14 cellular contexts compared by ENCODE assay signal in genomic region chr2:234691968-234692955, GRCh38.
DNase-seq lines count a peak whose midpoint lies in the region; ATAC-seq and TF ChIP-seq lines count a peak whose summit lies in the region.
"Had no signal": no experiment of that assay in that cellular context is flagged by ENCODE, and none has a peak within 500 bp of the region (broad histone marks: within the 10 kb centered on the region; RNA-seq: fewer than 3 reads in every experiment).

No MANE protein-coding gene starts in this region.

- WGBS in IMR-90 (ENCODE audit: extremely low coverage in 2 of 2, insufficient read length in 1 of 2), 2 experiments: 96% methylated on average over 4 of the region's 6 CpGs; no CpG with 5 or more reads in 1 of the 2 experiments
- WGBS in upper lobe of left lung, 2 donors: 73 to 84% methylated on average over 6 of the region's 6 CpGs

- no peak for DNase-seq in IMR-90
- DNase-seq in NCI-H2081 treated with DMSO at 0.1 percent for 48 hours (lab: John Stamatoyannopoulos, UW): peak; percentile 35
- no peak for DNase-seq in neural progenitor cell (ENCODE audit: low spot score)
- DNase-seq in activated effector memory CD4-positive, alpha-beta T cell treated with Interleukin-2 at 50 U/mL for 16 hours: no peak
- no peak for DNase-seq in upper lobe of left lung
- DNase-seq in HT-29 (ENCODE audit: low spot score): no peak
- DNase-seq: activated gamma-delta T cell; anterior cingulate cortex; naive thymus-derived CD8-positive, alpha-beta T cell; PC-3; retina had no signal

- H4K8ac ChIP-seq in IMR-90 (ENCODE audit: low read depth in 2 of 2, low read length in 2 of 2): no peak overlapping the region

- H3K9me3 ChIP-seq in IMR-90 (ENCODE audit: control insufficient read depth, insufficient read depth, low read length) (peaks cover 3% of the 10 kb centered on the region; the same call in 1 of the 2 replicates), neural progenitor cell (ENCODE audit: low read depth) (no peaks in the 10 kb centered on the region), upper lobe of left lung (peaks cover 0 to 11% (median 7%) of the 10 kb centered on the region in 4 donors)

- H4K20me1 ChIP-seq in IMR-90 (ENCODE audit: insufficient read depth, low read length) (no peaks in the 10 kb centered on the region), neural progenitor cell (ENCODE audit: low read depth) (no peaks in the 10 kb centered on the region)

- POLR2A ChIA-PET in IMR-90 (lab: Charles Lee; ENCODE audit: unreplicated experiment): no interaction called here

- peaks cover 0 to 8% of the 10 kb centered on the region in 2 experiments; a peak in 2 of 4 replicates for H3K79me1 ChIP-seq in IMR-90 (ENCODE audit: low read depth in 1 of 2, low read length in 2 of 2)

- TF ChIP-seq EP300 in upper lobe of left lung (IDR thresholded peaks at IDR 0.05): no peak

- CTCF ChIA-PET in IMR-90 (lab: Yijun Ruan, JAX): no interaction called here

- dilution Hi-C loops in IMR-90 (cut with HindIII; ENCODE audit: low sequenced_read_pairs, unreplicated experiment): no loop called here

- BruUV-seq in IMR-90 (replicated peaks; lab: Mats Ljungman, UMichigan): no TSS peak

- no peak overlapping the region for H3K56ac ChIP-seq in IMR-90 (ENCODE audit: extremely low read depth, insufficient read depth, low read length)

- H3K4me1 ChIP-seq in IMR-90 (ENCODE audit: control insufficient read depth, insufficient read depth, low read length) (peaks cover 10% of the 10 kb centered on the region), neural progenitor cell (peaks cover 21% of the 10 kb centered on the region), upper lobe of left lung (peaks cover 0 to 9% (median 3%) of the 10 kb centered on the region in 4 donors)

- no peaks in the 10 kb centered on the region for H3K36me3 ChIP-seq in IMR-90 (ENCODE audit: control insufficient read depth, insufficient read depth, low read length)
- no peaks in the 10 kb centered on the region for H3K36me3 ChIP-seq in neural progenitor cell
- H3K36me3 ChIP-seq in upper lobe of left lung: no peaks in the 10 kb centered on the region

- peak overlapping the region; percentile 33 for H2BK20ac ChIP-seq in IMR-90 (ENCODE audit: low read depth, low read length)

- no peak overlapping the region for H2BK5ac ChIP-seq in IMR-90 (ENCODE audit: low read depth, low read length, poor library complexity, severe bottlenecking)

- H3K27me3 ChIP-seq in IMR-90 (ENCODE audit: control insufficient read depth, insufficient read depth, low read length) (no peaks in the 10 kb centered on the region), neural progenitor cell (no peaks in the 10 kb centered on the region), upper lobe of left lung (no peaks in the 10 kb centered on the region)

- no peak for TF ChIP-seq RAD21 in IMR-90 (IDR thresholded peaks at IDR 0.05; ENCODE audit: low read length)

- H3K4me3 ChIP-seq in IMR-90 (ENCODE audit: insufficient read depth, low read depth, low read length) (no peak overlapping the region), neural progenitor cell (no peak overlapping the region), upper lobe of left lung (no peak overlapping the region)

- no peak overlapping the region for H4K5ac ChIP-seq in IMR-90 (ENCODE audit: low read depth, low read length)

- peaks cover 26 to 38% (median 35%) of the 10 kb centered on the region in 5 experiments for H3K9me3 Mint-ChIP-seq in brain
- peaks cover 36% of the 10 kb centered on the region for H3K9me3 Mint-ChIP-seq in neural progenitor cell

- no peak overlapping the region for H3K9ac ChIP-seq in IMR-90 (ENCODE audit: low read depth, low read length)
- no peak overlapping the region for H3K9ac ChIP-seq in neural progenitor cell

- H2AK9ac ChIP-seq in IMR-90 (replicated peaks; ENCODE audit: low read depth, low read length, poor library complexity): no peak overlapping the region

- in situ Hi-C loops in IMR-90 (cut with MboI; ENCODE audit: low sequenced_read_pairs): no loop called here

- no peak overlapping the region for H3K27ac ChIP-seq in IMR-90 (ENCODE audit: insufficient read depth, low read length)
- no peak overlapping the region for H3K27ac ChIP-seq in neural progenitor cell
- H3K27ac ChIP-seq in upper lobe of left lung: no peak overlapping the region

- H3K4me1 Mint-ChIP-seq in brain (peaks cover 36% of the 10 kb centered on the region), neural progenitor cell (peaks cover 34% of the 10 kb centered on the region)
- H3K4me1 Mint-ChIP-seq: B cell had no signal

- H3K79me2 ChIP-seq in neural progenitor cell (ENCODE audit: low read depth): no peaks in the 10 kb centered on the region

- H3K27ac Mint-ChIP-seq in brain (peak overlapping the region in 4 of 5 experiments; percentile 81 to 97 (median 92)), neural progenitor cell (peak overlapping the region; percentile 27)
- H3K27ac Mint-ChIP-seq: B cell; naive thymus-derived CD8-positive, alpha-beta T cell had no signal

- peaks cover 18% of the 10 kb centered on the region for H3F3A ChIP-seq in neural progenitor cell (ENCODE audit: low read depth)

- H3K36me3 Mint-ChIP-seq in brain: peaks cover 22% of the 10 kb centered on the region
- peaks cover 12% of the 10 kb centered on the region for H3K36me3 Mint-ChIP-seq in neural progenitor cell

- ATAC-seq in IMR-90 (ENCODE audit: low read depth) (no peak), HG03175 (IDR thresholded peaks at IDR 0.05; ENCODE audit: unreplicated experiment) (no peak), upper lobe of left lung (ENCODE audit: low FRiP score in 2 of 2) (no peak)
- ATAC-seq: naive thymus-derived CD8-positive, alpha-beta T cell had no signal

- H3K27me3 Mint-ChIP-seq in brain (no peaks in the 10 kb centered on the region), neural progenitor cell (ENCODE audit: insufficient read depth, low read depth) (peaks cover 4% of the 10 kb centered on the region)

- no peak overlapping the region for H4K91ac ChIP-seq in IMR-90 (ENCODE audit: insufficient read depth, low read depth, low read length)

- H3K4me3 Mint-ChIP-seq in brain (peak overlapping the region in 2 of 5 experiments; percentile 8 to 56), neural progenitor cell (peak overlapping the region; percentile 63)
- H3K4me3 Mint-ChIP-seq: B cell; naive thymus-derived CD8-positive, alpha-beta T cell had no signal

- TF ChIP-seq POLR2A in IMR-90 (IDR thresholded peaks at IDR 0.05; ENCODE audit: low read depth, low read length): no peak
- no peak for TF ChIP-seq POLR2A in upper lobe of left lung (IDR thresholded peaks at IDR 0.05)

- peak overlapping the region; percentile 5; the same call in 1 of the 2 replicates for H2BK120ac ChIP-seq in IMR-90 (ENCODE audit: low read depth, low read length)

- H3K4me2 ChIP-seq in IMR-90 (ENCODE audit: low read depth, low read length): no peak overlapping the region
- H3K4me2 ChIP-seq in neural progenitor cell: no peak overlapping the region

- no peak overlapping the region for H3K18ac ChIP-seq in IMR-90 (ENCODE audit: low read depth, low read length)

- TF ChIP-seq CTCF in IMR-90 (conservative IDR thresholded peaks at IDR 0.05; ENCODE audit: low read depth, low read length) (no peak), brain (conservative IDR thresholded peaks at IDR 0.05) (no peak), neural progenitor cell (IDR thresholded peaks at IDR 0.05) (no peak), upper lobe of left lung (IDR thresholded peaks at IDR 0.05) (no peak)

- peak overlapping the region; percentile 8; the same call in 1 of the 2 replicates for H2AK5ac ChIP-seq in IMR-90 (ENCODE audit: low read depth, low read length)

- intact Hi-C loops in IMR-90 (cut with micrococcal nuclease): no loop called here

- peak overlapping the region; percentile 23; the same call in 1 of the 2 replicates for H3K4ac ChIP-seq in IMR-90 (ENCODE audit: low read depth, low read length)

- 0 out of 2 replicates have a peak overlapping the region, but pooled peaks have one; percentile 25 for H3K14ac ChIP-seq in IMR-90 (replicated peaks; ENCODE audit: low read depth, low read length)

- no peak overlapping the region for H2BK15ac ChIP-seq in IMR-90 (ENCODE audit: low read depth, low read length)

- no peak overlapping the region for H3K23ac ChIP-seq in IMR-90 (ENCODE audit: low read depth, low read length)

- H3K9me1 ChIP-seq in IMR-90 (ENCODE audit: insufficient read depth, low read length): peaks cover 9% of the 10 kb centered on the region

- H2AFZ ChIP-seq in IMR-90 (replicated peaks; ENCODE audit: low read length, poor library complexity): no peak overlapping the region
- H2AFZ ChIP-seq in neural progenitor cell (replicated peaks): no peak overlapping the region

TF ChIP-seq in IMR-90, 13 proteins besides CTCF, POLR2A, EP300 and RAD21:
- TF ChIP-seq MXI1 (IDR thresholded peaks at IDR 0.05; ENCODE audit: borderline replicate concordance, low read depth, low read length) (no peak), RFX5 (IDR thresholded peaks at IDR 0.05; ENCODE audit: low read depth, low read length) (no peak), MAZ (IDR thresholded peaks at IDR 0.05; ENCODE audit: borderline replicate concordance, low read depth, low read length) (no peak), CEBPB (IDR thresholded peaks at IDR 0.05; ENCODE audit: low read depth, low read length) (no peak)
